33 cellular contexts compared by ENCODE assay signal in the genomic region with DNA sequence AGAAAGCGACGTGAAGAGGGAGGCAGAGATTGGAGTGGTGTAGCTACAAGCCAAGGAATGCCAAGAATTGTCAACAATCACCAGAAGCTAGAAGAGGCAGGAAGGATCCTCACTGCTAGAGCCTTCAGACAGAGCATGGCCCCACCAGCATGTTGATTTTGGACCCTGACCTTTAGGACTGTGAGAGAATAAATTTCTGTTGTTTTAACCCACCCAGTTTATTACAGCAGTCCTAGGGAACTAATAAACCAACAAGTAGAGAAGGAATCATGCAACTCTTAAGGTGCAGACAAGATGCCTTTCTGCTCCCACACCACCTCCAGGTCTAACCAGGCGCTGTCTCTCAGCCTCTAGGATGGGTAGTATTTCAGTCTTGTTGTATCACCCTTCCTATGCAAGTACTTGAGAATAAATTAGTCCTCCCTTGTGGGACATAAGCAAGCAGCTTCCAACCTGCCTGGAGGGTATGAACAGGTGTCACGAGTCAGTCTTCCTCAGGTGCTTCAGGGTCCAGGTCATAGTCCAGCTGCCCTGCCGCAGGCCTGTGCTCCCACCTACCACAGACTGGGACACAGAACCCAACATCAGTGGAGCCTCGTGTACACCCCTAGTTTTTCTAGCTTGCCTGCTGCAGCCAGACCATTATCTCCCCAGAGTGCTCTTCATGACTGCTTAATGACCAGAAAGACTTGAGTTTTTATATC. TPM values are rescaled to one million over a fixed set of nuclear protein-coding genes. Genes with fewer than 3 reads are reported as not detected.
A peak's percentile ranks its signal among the peaks of the same experiment; 100 is the strongest.
DNase-seq lines count a peak whose midpoint lies in the region; ATAC-seq, FAIRE-seq and TF ChIP-seq lines count a peak whose summit lies in the region.
"Had no signal": no experiment of that assay in that cellular context is flagged by ENCODE, and none has a peak within 500 bp of the region (broad histone marks: within the 10 kb centered on the region; RNA-seq: fewer than 3 reads in every experiment).

No MANE protein-coding gene starts in this region.

- FAIRE-seq in A549 (lab: Jason Lieb, UNC): no peak
- FAIRE-seq: urothelium cell line had no signal

- CTCF ChIA-PET in A549 (lab: Yijun Ruan, JAX): no interaction called here

- H3K4me3 ChIP-seq in A549 (no peak overlapping the region), DOHH2 (ENCODE audit: low read length) (no peak overlapping the region), esophagus squamous epithelium (no peak overlapping the region), mucosa of descending colon (no peak overlapping the region)
- H3K4me3 ChIP-seq: cardiac muscle cell, coronary artery, heart left ventricle, SJCRH30 had no signal

- no peaks in the 10 kb centered on the region for H3K4me1 Mint-ChIP-seq in glutamatergic neuron (ENCODE audit: low read depth, unreplicated experiment)

- H3K27ac Mint-ChIP-seq in glutamatergic neuron (ENCODE audit: unreplicated experiment): no peak overlapping the region
- H3K27ac Mint-ChIP-seq: activated naive CD4-positive, alpha-beta T cell treated with anti-CD3 and anti-CD28 coated beads, Interleukin-2, amount 50 U/mL, for 72 hours; HFFc6; nephron; stimulated activated naive CD8-positive, alpha-beta T cell treated with anti-CD3 and anti-CD28 coated beads, Interleukin-15, Interleukin-2, amounts not matched to agents 100 ng/mL and 50 ng/mL, for 24 hours had no signal

- WGBS in A549 (ENCODE audit: missing lambda C conversion rate): 88% methylated on average over 6 of the region's 6 CpGs
- WGBS in esophagus squamous epithelium, 2 donors: 74 to 85% methylated on average over 6 of the region's 6 CpGs

- no peaks in the 10 kb centered on the region for H3K36me3 Mint-ChIP-seq in glutamatergic neuron (ENCODE audit: unreplicated experiment)
- H3K36me3 Mint-ChIP-seq: activated naive CD4-positive, alpha-beta T cell treated with anti-CD3 and anti-CD28 coated beads, Interleukin-2, amount 50 U/mL, for 72 hours had no signal

- TF ChIP-seq CTCF in A549 (IDR thresholded peaks at IDR 0.05): no peak
- no peak for TF ChIP-seq CTCF in DOHH2 (IDR thresholded peaks at IDR 0.05; ENCODE audit: low read depth, low read length, poor library complexity, severe bottlenecking)
- TF ChIP-seq CTCF in esophagus squamous epithelium (IDR thresholded peaks at IDR 0.05): no peak
- no peak for TF ChIP-seq CTCF in mucosa of descending colon (IDR thresholded peaks at IDR 0.05)
- TF ChIP-seq CTCF in glutamatergic neuron (IDR thresholded peaks at IDR 0.05; ENCODE audit: partially characterized antibody, unreplicated experiment): no peak

- H3K4me1 ChIP-seq in A549 (peaks cover 22% of the 10 kb centered on the region), DOHH2 (ENCODE audit: control insufficient read depth, low read length) (peaks cover 47% of the 10 kb centered on the region), esophagus squamous epithelium (peaks cover 0 to 6% (median 0%) of the 10 kb centered on the region in 3 donors), mucosa of descending colon (ENCODE audit: low read depth) (peaks cover 7% of the 10 kb centered on the region)
- H3K4me1 ChIP-seq: BE2C had no signal

- no peak for DNase-seq in A549 (ENCODE audit: low read depth in 1 of 2, low spot score in 1 of 2)
- DNase-seq in esophagus squamous epithelium (lab: John Stamatoyannopoulos, UW): no peak
- no peak for DNase-seq in mucosa of descending colon
- DNase-seq in glutamatergic neuron: no peak
- DNase-seq in GM03348 (ENCODE audit: low spot score): no peak
- DNase-seq: ACHN; activated CD4-positive, alpha-beta T cell treated with anti-CD3 and anti-CD28 coated beads for 4 hours; activated effector memory CD4-positive, alpha-beta T cell treated with Interleukin-2 at 50 U/mL for 16 hours; BE2C; DMS79; effector memory CD4-positive, alpha-beta T cell; GDM1; GOT3; heart left ventricle; HFFc6; NCI-H1092; NCI-H1694; RPMI8226; SJCRH30; SW 1271; T-helper 9 cell had no signal

- TF ChIP-seq POLR2A in A549 (IDR thresholded peaks at IDR 0.05; ENCODE audit: low read length): no peak
- no peak for TF ChIP-seq POLR2A in esophagus squamous epithelium (IDR thresholded peaks at IDR 0.05)

- no peak for TF ChIP-seq EP300 in A549 (IDR thresholded peaks at IDR 0.05)

- no peak overlapping the region for H3K4me3 Mint-ChIP-seq in glutamatergic neuron (ENCODE audit: unreplicated experiment)
- H3K4me3 Mint-ChIP-seq: HFFc6; nephron; stimulated activated naive CD8-positive, alpha-beta T cell treated with anti-CD3 and anti-CD28 coated beads, Interleukin-15, Interleukin-2, amounts not matched to agents 100 ng/mL and 50 ng/mL, for 24 hours had no signal

- no peaks in the 10 kb centered on the region for H3K79me2 ChIP-seq in DOHH2 (ENCODE audit: control insufficient read depth, low read length)

- no peaks in the 10 kb centered on the region for H3K36me3 ChIP-seq in DOHH2 (ENCODE audit: control insufficient read depth, low read length)
- H3K36me3 ChIP-seq in esophagus squamous epithelium: no peaks in the 10 kb centered on the region
- no peaks in the 10 kb centered on the region for H3K36me3 ChIP-seq in mucosa of descending colon (ENCODE audit: low read depth)
- H3K36me3 ChIP-seq: BE2C, cardiac muscle cell, heart left ventricle, SJCRH30 had no signal

- H3F3A ChIP-seq in DOHH2 (ENCODE audit: control insufficient read depth, insufficient read depth): no peaks in the 10 kb centered on the region

- intact Hi-C loops in esophagus squamous epithelium (cut with DNase I) (no loop called here), mucosa of descending colon (cut with DNase I, micrococcal nuclease) (no loop called here)

- H3K9me2 ChIP-seq in DOHH2 (replicated peaks; ENCODE audit: control insufficient read depth, low read length): no peaks in the 10 kb centered on the region

- no peak for TF ChIP-seq RAD21 in A549 (conservative IDR thresholded peaks at IDR 0.05 in 1 of 2, IDR thresholded peaks at IDR 0.05 in 1 of 2)

- H3K27me3 Mint-ChIP-seq in glutamatergic neuron (ENCODE audit: unreplicated experiment): no peaks in the 10 kb centered on the region

- H3K9me3 ChIP-seq in A549 (peaks cover 5% of the 10 kb centered on the region; the same call in 1 of the 3 replicates), DOHH2 (ENCODE audit: control insufficient read depth, insufficient read depth, low read length) (no peaks in the 10 kb centered on the region), esophagus squamous epithelium (peaks cover 0 to 5% (median 0%) of the 10 kb centered on the region in 3 donors), mucosa of descending colon (no peaks in the 10 kb centered on the region)
- H3K9me3 ChIP-seq: BE2C, heart left ventricle, SJCRH30 had no signal

- ATAC-seq in A549: no peak
- ATAC-seq in mucosa of descending colon: peak; percentile 51
- ATAC-seq in HG02885 (IDR thresholded peaks at IDR 0.05; ENCODE audit: poor library complexity, unreplicated experiment): no peak
- no peak for ATAC-seq in HG02610 (IDR thresholded peaks at IDR 0.05; ENCODE audit: unreplicated experiment)
- ATAC-seq: activated naive CD4-positive, alpha-beta T cell treated with anti-CD3 and anti-CD28 coated beads, Interleukin-2, amount 50 U/mL, for 72 hours had no signal

- H3K9me3 Mint-ChIP-seq in glutamatergic neuron (ENCODE audit: unreplicated experiment): no peaks in the 10 kb centered on the region
- H3K9me3 Mint-ChIP-seq: activated naive CD4-positive, alpha-beta T cell treated with anti-CD3 and anti-CD28 coated beads, Interleukin-2, amount 50 U/mL, for 72 hours; HFFc6 had no signal

- POLR2A ChIA-PET in A549 (lab: Yijun Ruan, JAX): no interaction called here

- no peak overlapping the region for H3K4me2 ChIP-seq in A549
- H3K4me2 ChIP-seq in DOHH2 (ENCODE audit: low read length): no peak overlapping the region

- H3K27me3 ChIP-seq in DOHH2 (ENCODE audit: control insufficient read depth, low read length): no peaks in the 10 kb centered on the region
- no peaks in the 10 kb centered on the region for H3K27me3 ChIP-seq in esophagus squamous epithelium
- H3K27me3 ChIP-seq: BE2C, cardiac muscle cell, heart left ventricle, SJCRH30 had no signal

- no peaks in the 10 kb centered on the region for H4K20me1 ChIP-seq in DOHH2 (ENCODE audit: control insufficient read depth, insufficient read depth, low read depth, low read length)

- H3K27ac ChIP-seq in A549 (peak overlapping the region; percentile 2 to 24; a peak in 1 of 6 replicates), DOHH2 (ENCODE audit: low read depth, low read length) (peak overlapping the region; percentile 55; the same call in 1 of the 2 replicates), esophagus squamous epithelium (peak overlapping the region in 3 of 4 donors; percentile 34 to 66 (median 56))
- H3K27ac ChIP-seq: cardiac muscle cell, epithelial cell of prostate, SJCRH30, VCaP had no signal

TF ChIP-seq in A549, 52 proteins besides CTCF, POLR2A, EP300 and RAD21:
- TF ChIP-seq FOSB (CRISPR knock-in tag; IDR thresholded peaks at IDR 0.05) (no peak), FOXS1 (CRISPR knock-in tag; IDR thresholded peaks at IDR 0.05) (no peak), HOXA7 (CRISPR knock-in tag; IDR thresholded peaks at IDR 0.05) (no peak), JUN (IDR thresholded peaks at IDR 0.05) (no peak), MYC (IDR thresholded peaks at IDR 0.05; ENCODE audit: borderline replicate concordance, low read length) (no peak), KDM1A (IDR thresholded peaks at IDR 0.05; ENCODE audit: low read depth) (no peak), SMC3 (IDR thresholded peaks at IDR 0.05) (no peak), RCOR1 (IDR thresholded peaks at IDR 0.05; ENCODE audit: low read depth, low read length) (no peak), HDAC2 (IDR thresholded peaks at IDR 0.05) (no peak)

RNA-seq across cellular contexts. Expression of a gene that starts 46.4 kb away (rescaled TPM):
- polyA plus RNA-seq in A549 (2011; rRNA removed) (89.9 and 103 TPM in 2 replicates), A549 (2017; fragmentation: RNase III; extraction: RNeasy Plus Mini Kit Qiagen cat#74134 plus additional on column Dnase treatment) (32.0 to 47.4 TPM (median 40.5 TPM) in 3 replicates)
- polyA plus RNA-seq in A549 (2012; cell fraction: cytosol; rRNA removed): 81.2 and 103 TPM in 2 replicates
- 126 and 177 TPM in 2 replicates for polyA plus RNA-seq in A549 (2012; cell fraction: nucleus; rRNA removed)
- 24.8 and 32.2 TPM in 2 replicates for polyA minus RNA-seq in A549 (2011; rRNA and poly(A)+ RNA removed)
- total RNA-seq in esophagus squamous epithelium (100 to 1,000 TPM in 1 of 4 donors, 10 to 100 TPM in 2, 1 to 10 TPM in 1; 8.9 to 110 (median 25.9) TPM), mucosa of descending colon (10 to 100 TPM; 17.1 to 39.7 (median 39.4) TPM), glutamatergic neuron (ENCODE audit: unreplicated experiment) (1.2 TPM)
- total RNA-seq: activated CD8-positive, alpha-beta memory T cell treated with anti-CD3 and anti-CD28 coated beads for 36 hours; activated naive CD4-positive, alpha-beta T cell treated with anti-CD3 and anti-CD28 coated beads, Interleukin-2, amount 50 U/mL, for 72 hours had no signal
